ENCODE assay signal across 7 cellular contexts in the genomic region with DNA sequence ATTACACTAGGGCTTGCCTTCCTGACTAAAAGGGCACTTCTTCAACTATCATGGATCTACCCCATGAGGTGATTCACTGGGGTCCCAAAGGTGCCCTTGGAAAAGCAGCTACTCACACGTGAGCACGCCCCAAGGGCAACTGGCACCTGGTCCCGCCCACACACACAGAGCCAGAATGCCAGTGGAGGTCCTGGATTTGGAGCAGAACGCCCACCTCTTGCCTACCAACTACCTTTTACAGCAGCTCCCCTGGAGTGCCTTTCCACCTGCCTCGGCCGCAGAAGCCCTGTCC. TPM values are rescaled to one million over a fixed set of nuclear protein-coding genes. Genes with fewer than 3 reads are reported as not detected.
DNase-seq lines count a peak whose midpoint lies in the region; ATAC-seq and TF ChIP-seq lines count a peak whose summit lies in the region.

No MANE protein-coding gene starts in this region.

- DNase-seq in GM23248 (no peak), T-helper 17 cell (no peak), hepatocyte (ENCODE audit: low spot score) (no peak), islet precursor cell (no peak)
- DNase-seq in central memory CD4-positive, alpha-beta T cell: no peak

- H3K79me2 ChIP-seq in GM23248 (ENCODE audit: insufficient read depth) (peaks cover 34% of the 10 kb centered on the region), hepatocyte (peaks cover 45% of the 10 kb centered on the region)

- TF ChIP-seq CTCF in hepatocyte (IDR thresholded peaks at IDR 0.05; ENCODE audit: poor library complexity): no peak

- H3K9me2 ChIP-seq in GM23248 (ENCODE audit: insufficient read depth): no peaks in the 10 kb centered on the region
- H3K9me2 ChIP-seq in hepatocyte (replicated peaks; ENCODE audit: insufficient read depth): no peaks in the 10 kb centered on the region

- H3K27me3 ChIP-seq in GM23248 (replicated peaks; ENCODE audit: insufficient read depth) (no peaks in the 10 kb centered on the region), hepatocyte (no peaks in the 10 kb centered on the region), skeletal muscle tissue (ENCODE audit: control insufficient read depth in 3 of 3, insufficient read depth in 3 of 3, low read length in 3 of 3) (no peaks in the 10 kb centered on the region)

- H3K36me3 Mint-ChIP-seq in T-helper 17 cell (ENCODE audit: low read depth): peaks cover 2% of the 10 kb centered on the region

- H3K27ac ChIP-seq in GM23248 (peak overlapping the region; percentile 64), hepatocyte (peak overlapping the region; percentile 83), skeletal muscle tissue (ENCODE audit: low read depth, low read length) (peak overlapping the region; percentile 76)

- peaks cover 16% of the 10 kb centered on the region for H3K27me3 Mint-ChIP-seq in T-helper 17 cell

- peak overlapping the region; percentile 93 for H3K4me3 Mint-ChIP-seq in T-helper 17 cell

- H3K9me3 ChIP-seq in GM23248 (ENCODE audit: low read depth): no peaks in the 10 kb centered on the region
- H3K9me3 ChIP-seq in T-helper 17 cell (ENCODE audit: control insufficient read depth, low read length, poor library complexity, severe bottlenecking): no peaks in the 10 kb centered on the region
- H3K9me3 ChIP-seq in hepatocyte (ENCODE audit: low read depth): no peaks in the 10 kb centered on the region
- H3K9me3 ChIP-seq in skeletal muscle tissue (ENCODE audit: control insufficient read depth in 3 of 3, low read length in 3 of 3): no peaks in the 10 kb centered on the region

- H3K9ac ChIP-seq in GM23248 (peak overlapping the region; percentile 61), skeletal muscle tissue (ENCODE audit: low read depth in 1 of 3, low read length in 3 of 3) (peak overlapping the region in 1 of 3 donors; percentile 55)

- H2AFZ ChIP-seq in GM23248: peak overlapping the region; percentile 88
- no peak overlapping the region for H2AFZ ChIP-seq in hepatocyte

- in situ Hi-C loops in GM23248 (cut with MboI): loop anchor here (10.0 kb wide), 1 partner anchor 115 kb away; no protein-coding TSS in a partner anchor

- H3K4me1 Mint-ChIP-seq in T-helper 17 cell: peaks cover 22% of the 10 kb centered on the region

- H3K4me1 ChIP-seq in GM23248 (ENCODE audit: insufficient read depth) (peaks cover 17% of the 10 kb centered on the region; the same call in 1 of the 2 replicates), hepatocyte (ENCODE audit: insufficient read depth) (peaks cover 18% of the 10 kb centered on the region), skeletal muscle tissue (ENCODE audit: control insufficient read depth in 3 of 3, insufficient read depth in 3 of 3, low read length in 3 of 3) (peaks cover 29 to 38% (median 29%) of the 10 kb centered on the region in 3 donors)

- WGBS in GM23248 (ENCODE audit: low coverage in 1 of 2, low lambda C conversion rate in 2 of 2, missing lambda C conversion rate in 2 of 2), 2 experiments: 85 to 88% methylated on average over 6 of the region's 6 CpGs
- 88% methylated on average over 6 of the region's 6 CpGs for WGBS in hepatocyte (ENCODE audit: low lambda C conversion rate, missing lambda C conversion rate)

- peak overlapping the region; percentile 60 for H3K27ac Mint-ChIP-seq in T-helper 17 cell

- H3F3A ChIP-seq in GM23248 (ENCODE audit: insufficient read depth): peaks cover 17% of the 10 kb centered on the region

- no peak for ATAC-seq in T-helper 17 cell
- ATAC-seq in HG02798 (IDR thresholded peaks at IDR 0.05; ENCODE audit: poor library complexity, unreplicated experiment): no peak

- no peaks in the 10 kb centered on the region for H4K20me1 ChIP-seq in GM23248 (ENCODE audit: insufficient read depth)
- H4K20me1 ChIP-seq in hepatocyte (ENCODE audit: insufficient read depth, poor library complexity, severe bottlenecking): peaks cover 7% of the 10 kb centered on the region

- H3K36me3 ChIP-seq in GM23248 (ENCODE audit: low read depth): no peaks in the 10 kb centered on the region
- no peaks in the 10 kb centered on the region for H3K36me3 ChIP-seq in hepatocyte (replicated peaks; ENCODE audit: insufficient read depth, low read depth)
- H3K36me3 ChIP-seq in skeletal muscle tissue (ENCODE audit: control insufficient read depth in 3 of 3, insufficient read depth in 3 of 3, low read length in 3 of 3): no peaks in the 10 kb centered on the region

- H3K4me3 ChIP-seq in GM23248: 0 out of 2 replicates have a peak overlapping the region, but pooled peaks have one; percentile 25
- no peak overlapping the region for H3K4me3 ChIP-seq in hepatocyte
- peak overlapping the region in 2 of 3 donors; percentile 23 to 24 for H3K4me3 ChIP-seq in skeletal muscle tissue (ENCODE audit: low read length in 3 of 3)

- H3K4me2 ChIP-seq in GM23248 (ENCODE audit: unreplicated experiment) (peak overlapping the region; percentile 19), hepatocyte (peak overlapping the region; percentile 96)

RNA-seq across cellular contexts. Expression of a gene that starts 1.8 kb away (rescaled TPM):
- total RNA-seq in GM23248 (2014; rRNA removed; shearing (Covaris generic)): 22.9 and 33.4 TPM in 2 replicates
- polyA plus RNA-seq in GM23248 (2016; fragmentation: Nextera tagmentation; extraction: Ambion mirVana): 6.0 and 7.1 TPM in 2 replicates
- total RNA-seq in T-helper 17 cell: 10 to 100 TPM in 1 of 2 donors, 1 to 10 TPM in 1; 2.2 to 48.0 TPM
- total RNA-seq in hepatocyte: 32.1 and 33.7 TPM in 2 replicates
- 29.2 and 39.9 TPM in 2 replicates for polyA plus RNA-seq in hepatocyte
- total RNA-seq in skeletal muscle tissue: 20.4 TPM
